Comparison of ENCODE assay signal across 19 cellular contexts in genomic region chr1:223885614-223886013, GRCh38. TPM values are rescaled to one million over a fixed set of nuclear protein-coding genes. Genes with fewer than 3 reads are reported as not detected.
A peak's percentile ranks its signal among the peaks of the same experiment; 100 is the strongest.
DNase-seq lines count a peak whose midpoint lies in the region; ATAC-seq, FAIRE-seq and TF ChIP-seq lines count a peak whose summit lies in the region.
"Had no signal": no experiment of that assay in that cellular context is flagged by ENCODE, and none has a peak within 500 bp of the region (broad histone marks: within the 10 kb centered on the region; RNA-seq: fewer than 3 reads in every experiment).

No MANE protein-coding gene starts in this region.

- H3K79me2 ChIP-seq in HepG2 (ENCODE audit: insufficient read depth, low read length), result no peaks in the 10 kb centered on the region

- CTCF ChIA-PET in HepG2 (lab: Yijun Ruan, JAX; ENCODE audit: low intra/inter-chr PET ratio, low total read pairs), result no interaction called here

- H3K4me3 ChIP-seq in liver (ENCODE audit: low read depth in 1 of 3, low read length in 3 of 3), result no peak overlapping the region
- no peak overlapping the region for H3K4me3 ChIP-seq in HepG2 (replicated peaks in 1 of 3; ENCODE audit: insufficient read depth in 1 of 3, low read depth in 2 of 3, low read length in 3 of 3)
- H3K4me3 ChIP-seq in right lobe of liver, result no peak overlapping the region
- no peak overlapping the region for H3K4me3 ChIP-seq in psoas muscle
- H3K4me3 ChIP-seq: BLaER1, GM12878, GM23338 had no signal

- TF ChIP-seq EP300 in HepG2 (IDR thresholded peaks at IDR 0.05; ENCODE audit: low read depth in 2 of 2, low read length in 2 of 2) (no peak), HepG2 (CRISPR knock-in tag; IDR thresholded peaks at IDR 0.05; ENCODE audit: borderline replicate concordance) (no peak)

- no peaks in the 10 kb centered on the region for H3K27me3 ChIP-seq in liver (ENCODE audit: control insufficient read depth in 4 of 4, insufficient read depth in 4 of 4, low read length in 3 of 4)
- H3K27me3 ChIP-seq in HepG2 (ENCODE audit: control insufficient read depth in 1 of 2, insufficient read depth in 2 of 2, low read length in 2 of 2), result peaks cover 0 to 5% of the 10 kb centered on the region in 2 experiments; a peak in 2 of 5 replicates
- H3K27me3 ChIP-seq in right lobe of liver, result no peaks in the 10 kb centered on the region
- H3K27me3 ChIP-seq in psoas muscle (ENCODE audit: insufficient read depth in 3 of 3, low read length in 2 of 3), result no peaks in the 10 kb centered on the region
- H3K27me3 ChIP-seq: BLaER1 had no signal

- H2AFZ ChIP-seq in HepG2 (ENCODE audit: low read length), result no peak overlapping the region
- H2AFZ ChIP-seq: GM23338 had no signal

- peaks cover 6 to 38% (median 14%) of the 10 kb centered on the region in 4 donors for H3K4me1 ChIP-seq in liver (ENCODE audit: control insufficient read depth in 4 of 4, insufficient read depth in 4 of 4, low read length in 3 of 4)
- H3K4me1 ChIP-seq in HepG2 (ENCODE audit: insufficient read depth, low read length), result peaks cover 19% of the 10 kb centered on the region
- peaks cover 0 to 31% (median 12%) of the 10 kb centered on the region in 4 donors for H3K4me1 ChIP-seq in right lobe of liver
- H3K4me1 ChIP-seq in psoas muscle, result peaks cover 6% of the 10 kb centered on the region

- in situ Hi-C loops in HepG2 (cut with HindIII; ENCODE audit: extremely low pct_ligation_motif_present, low pct_unique_long_range_greater_than_20kb), result no loop called here

- TF ChIP-seq POLR2A in HepG2 (IDR thresholded peaks at IDR 0.05; ENCODE audit: insufficient read depth in 1 of 2, low read depth in 2 of 2, low read length in 2 of 2) (no peak), right lobe of liver (IDR thresholded peaks at IDR 0.05) (no peak)

- TF ChIP-seq RAD21 in liver (IDR thresholded peaks at IDR 0.05) (no peak), HepG2 (CRISPR knock-in tag; IDR thresholded peaks at IDR 0.05) (no peak)

- no peak overlapping the region for H3K9ac ChIP-seq in liver (ENCODE audit: low read depth in 1 of 2, low read length in 2 of 2)
- H3K9ac ChIP-seq in HepG2 (ENCODE audit: insufficient read depth, low read depth, low read length), result no peak overlapping the region
- H3K9ac ChIP-seq: BLaER1 had no signal

- BruUV-seq in HepG2 (replicated peaks; lab: Mats Ljungman, UMichigan), result no TSS peak

- H3K4me2 ChIP-seq in HepG2 (ENCODE audit: low read depth, low read length), result no peak overlapping the region
- H3K4me2 ChIP-seq: BLaER1, GM23338 had no signal

- no peaks in the 10 kb centered on the region for H3K36me3 ChIP-seq in liver (ENCODE audit: control insufficient read depth in 4 of 4, insufficient read depth in 3 of 4, low read depth in 1 of 4, low read length in 3 of 4)
- no peaks in the 10 kb centered on the region for H3K36me3 ChIP-seq in HepG2 (replicated peaks in 1 of 2; ENCODE audit: control insufficient read depth in 1 of 2, insufficient read depth in 2 of 2, low read length in 2 of 2)
- H3K36me3 ChIP-seq in right lobe of liver, result no peaks in the 10 kb centered on the region
- no peaks in the 10 kb centered on the region for H3K36me3 ChIP-seq in psoas muscle (ENCODE audit: insufficient read depth in 1 of 2, low read depth in 1 of 2)
- H3K36me3 ChIP-seq: BLaER1 had no signal

- H3K9me3 ChIP-seq in liver (ENCODE audit: control insufficient read depth in 4 of 4, low read length in 3 of 4) (no peaks in the 10 kb centered on the region), HepG2 (ENCODE audit: low read length) (no peaks in the 10 kb centered on the region), right lobe of liver (no peaks in the 10 kb centered on the region), psoas muscle (no peaks in the 10 kb centered on the region)
- H3K9me3 ChIP-seq: BLaER1 had no signal

- H4K20me1 ChIP-seq in HepG2 (ENCODE audit: insufficient read depth, low read length), result no peaks in the 10 kb centered on the region
- H4K20me1 ChIP-seq: BLaER1 had no signal

- 67% methylated on average over 3 of the region's 3 CpGs for WGBS in liver
- 100% methylated on average over 2 of the region's 3 CpGs for WGBS in HepG2 (ENCODE audit: low lambda C conversion rate)
- WGBS in right lobe of liver (ENCODE audit: insufficient coverage, low coverage, low lambda C conversion rate, missing lambda C conversion rate), result 56% methylated on average over 3 of the region's 3 CpGs
- WGBS in psoas muscle, 3 donors, result 94 to 97% (median 96%) methylated on average over 3 of the region's 3 CpGs

- no peak for FAIRE-seq in HepG2 (lab: Jason Lieb, UNC)
- no peak for FAIRE-seq in GM19239 (lab: Jason Lieb, UNC)
- FAIRE-seq: A204.1, D721Med had no signal

- intact Hi-C loops in HepG2 (cut with micrococcal nuclease; ENCODE audit: unreplicated experiment) (no loop called here), right lobe of liver (cut with DNase I) (no loop called here), psoas muscle (cut with DNase I) (loop anchor here in 1 of 2 donors (2.0 kb wide), 1 partner anchor 39 kb away; no protein-coding TSS in a partner anchor)

- TF ChIP-seq CTCF in liver (IDR thresholded peaks at IDR 0.05; ENCODE audit: low read depth, low read length, missing input control), result no peak
- TF ChIP-seq CTCF in HepG2 (CRISPR knock-in tag; IDR thresholded peaks at IDR 0.05), result no peak
- TF ChIP-seq CTCF in right lobe of liver (IDR thresholded peaks at IDR 0.05), result no peak
- no peak for TF ChIP-seq CTCF in psoas muscle (IDR thresholded peaks at IDR 0.05)

- POLR2A ChIA-PET in HepG2 (lab: Yijun Ruan, JAX), result no interaction called here

- H3K27ac ChIP-seq in liver (ENCODE audit: low read depth in 1 of 2, low read length in 2 of 2) (peak overlapping the region; percentile 82 to 89), HepG2 (ENCODE audit: extremely low read length, insufficient read depth, low read length) (no peak overlapping the region), right lobe of liver (peak overlapping the region; percentile 63 to 89 (median 83)), psoas muscle (peak overlapping the region; percentile 95)
- H3K27ac ChIP-seq: 22Rv1, BLaER1 had no signal

- no peak for DNase-seq in HepG2 (ENCODE audit: low spot score)
- no peak for DNase-seq in right lobe of liver
- no peak for DNase-seq in psoas muscle
- no peak for DNase-seq in GM19239 (ENCODE audit: insufficient read length, low spot score)
- DNase-seq: CD4-positive, alpha-beta T cell; CD8-positive, alpha-beta memory T cell; DMS 273 treated with DMSO at 0.1 percent for 48 hours; EL; GDM1; H9 had no signal

- ATAC-seq in HepG2 (no peak), right lobe of liver (peak; percentile 3 to 50 (median 42)), psoas muscle (no peak)
- ATAC-seq in activated CD4-positive, CD25-positive, alpha-beta regulatory T cell treated with anti-CD3 and anti-CD28 coated beads, Interleukin-2, amount 50 U/mL, for 24 hours, result no peak
- ATAC-seq: GM12878, GM23338, HCT116 had no signal

TF ChIP-seq in liver, 16 proteins besides CTCF, POLR2A, EP300 and RAD21 (continues in another document):
- TF ChIP-seq GABPA (IDR thresholded peaks at IDR 0.05 in 1 of 2, conservative IDR thresholded peaks at IDR 0.05 in 1 of 2), result no peak
- no peak for TF ChIP-seq FOXA1 (IDR thresholded peaks at IDR 0.05)
- TF ChIP-seq HNF4G (IDR thresholded peaks at IDR 0.05), result no peak
- no peak for TF ChIP-seq JUND (IDR thresholded peaks at IDR 0.05)
- TF ChIP-seq RXRA (IDR thresholded peaks at IDR 0.05), result peak; percentile 65 to 73
- peak; percentile 51 for TF ChIP-seq MAX (IDR thresholded peaks at IDR 0.05)

TF ChIP-seq in HepG2, 621 proteins besides CTCF, POLR2A, EP300 and RAD21 (continues in another document):
- TF ChIP-seq ZNF263 (CRISPR knock-in tag; IDR thresholded peaks at IDR 0.05), result no peak
- TF ChIP-seq ZNF766 (CRISPR knock-in tag; IDR thresholded peaks at IDR 0.05; ENCODE audit: borderline replicate concordance), result no peak
- no peak for TF ChIP-seq ZNF362 (CRISPR knock-in tag; IDR thresholded peaks at IDR 0.05; ENCODE audit: borderline replicate concordance)

RNA-seq across cellular contexts. Expression of gene TP53BP2, which starts 39.9 kb away (rescaled TPM):
- total RNA-seq in liver (10 to 100 TPM; 20.7 to 26.8 TPM), HepG2 (2016; rRNA removed; fragmentation: Illumina TruSeq; extraction: Trizol) (14.0 and 15.0 TPM in 2 replicates), right lobe of liver (10 to 100 TPM; 13.7 to 46.4 (median 19.0) TPM), psoas muscle (10 to 100 TPM; 17.1 to 34.0 (median 25.8) TPM)
- polyA plus RNA-seq in liver (1 to 10 TPM; 3.9 to 5.3 TPM), HepG2 (2011; rRNA removed) (8.3 and 10.0 TPM in 2 replicates), psoas muscle (10 to 100 TPM; 10.6 to 15.1 (median 13.9) TPM)
- total RNA-seq in HepG2 (2016; cell fraction: cytosol; rRNA removed; fragmentation: Illumina TruSeq; extraction: Trizol; ENCODE audit: low read depth), result 6.3 and 7.0 TPM in 2 replicates
- 13.6 and 14.3 TPM in 2 replicates for total RNA-seq in HepG2 (2016; cell fraction: insoluble cytoplasmic fraction; rRNA removed; fragmentation: Illumina TruSeq; extraction: Trizol)
- 6.1 TPM in 2 replicates for total RNA-seq in HepG2 (2016; cell fraction: membrane; rRNA removed; fragmentation: Illumina TruSeq; extraction: Trizol)
- 20.9 and 22.7 TPM in 2 replicates for total RNA-seq in HepG2 (2016; cell fraction: nucleus; rRNA removed; fragmentation: Illumina TruSeq; extraction: Trizol)
- 5.0 and 6.9 TPM in 2 replicates for polyA plus RNA-seq in HepG2 (2011; cell fraction: cytosol; rRNA removed)
- 8.2 and 8.4 TPM in 2 replicates for polyA plus RNA-seq in HepG2 (2011; cell fraction: nucleus; rRNA removed)
- 8.0 and 8.5 TPM in 2 replicates for polyA plus RNA-seq in HepG2 (2012)
- 0.60 and 0.93 TPM in 2 replicates for polyA plus RNA-seq in HepG2 (2016; cell fraction: cytosol; fragmentation: Illumina TruSeq; extraction: Trizol; ENCODE audit: low read depth)
- polyA plus RNA-seq in HepG2 (2016; cell fraction: insoluble cytoplasmic fraction; fragmentation: Illumina TruSeq; extraction: Trizol; ENCODE audit: low read depth), result 15.4 and 16.4 TPM in 2 replicates
- polyA plus RNA-seq in HepG2 (2016; cell fraction: membrane; fragmentation: Illumina TruSeq; extraction: Trizol; ENCODE audit: low read depth), result 2.4 and 2.5 TPM in 2 replicates
- 17.1 and 18.0 TPM in 2 replicates for polyA plus RNA-seq in HepG2 (2016; cell fraction: nucleus; fragmentation: Illumina TruSeq; extraction: Trizol; ENCODE audit: insufficient read depth, low read depth)
- 27.0 and 42.8 TPM in 2 replicates for polyA minus RNA-seq in HepG2 (2011; rRNA and poly(A)+ RNA removed; ENCODE audit: low replicate concordance)
- 10.3 and 11.3 TPM in 2 replicates for polyA minus RNA-seq in HepG2 (2011; cell fraction: cytosol; rRNA and poly(A)+ RNA removed)
- polyA minus RNA-seq in HepG2 (2011; cell fraction: nucleus; rRNA and poly(A)+ RNA removed), result 55.9 and 63.6 TPM in 2 replicates

Comparison
In these comparisons a context has a peak if more than half of its experiments do, and no peak if none do; other contexts are left out.
1. ATAC-seq: peak in right lobe of liver (4 of 4); none in HepG2 (single experiment), psoas muscle (0 of 4) and activated CD4-positive, CD25-positive, alpha-beta regulatory T cell treated with anti-CD3 and anti-CD28 coated beads, Interleukin-2, amount 50 U/mL, for 24 hours (0 of 2).